8 cellular contexts compared by ENCODE assay signal in genomic region chr18:35972197-35973000, GRCh38.
DNase-seq lines count a peak whose midpoint lies in the region; ATAC-seq and TF ChIP-seq lines count a peak whose summit lies in the region.

Gene RMP24, plus strand, starts transcription at chr18:35972679.

- H3K36me3 Mint-ChIP-seq in type B pancreatic cell, result peaks cover 20% of the 10 kb centered on the region

- H3K27me3 ChIP-seq in SU-DHL-6 (ENCODE audit: low read length) (no peaks in the 10 kb centered on the region), adipocyte (replicated peaks; ENCODE audit: control insufficient read depth, insufficient read depth, low read length) (no peaks in the 10 kb centered on the region), heart left ventricle (no peaks in the 10 kb centered on the region)

- ATAC-seq in HG02763 (IDR thresholded peaks at IDR 0.05; ENCODE audit: unreplicated experiment) (peak; percentile 92), heart left ventricle (peak; percentile 93 to 97 (median 97))

- peak within 1 kb of the TSS; percentile 98 for H3K4me3 Mint-ChIP-seq in type B pancreatic cell

- H3K27ac Mint-ChIP-seq in type B pancreatic cell, result peak within 1 kb of the TSS; percentile 93

- no peaks in the 10 kb centered on the region for H3K9me3 Mint-ChIP-seq in type B pancreatic cell

- peak within 1 kb of the TSS; percentile 96 for H3K4me2 ChIP-seq in SU-DHL-6 (ENCODE audit: low read depth, low read length, poor library complexity, severe bottlenecking)

- H3K9ac ChIP-seq in SU-DHL-6 (ENCODE audit: low read length) (peak within 1 kb of the TSS; percentile 84), adipocyte (ENCODE audit: low read length) (peak within 1 kb of the TSS; percentile 93)

- H3K4me3 ChIP-seq in GM12875 (ENCODE audit: low read depth, low read length), result peak within 1 kb of the TSS; percentile 72
- peak within 1 kb of the TSS; percentile 95 for H3K4me3 ChIP-seq in SU-DHL-6 (ENCODE audit: insufficient read depth, low read length, poor library complexity, severe bottlenecking)
- H3K4me3 ChIP-seq in adipocyte (ENCODE audit: low read length), result peak within 1 kb of the TSS; percentile 97
- H3K4me3 ChIP-seq in heart left ventricle, result peak within 1 kb of the TSS; percentile 67 to 96 (median 90)

- H3K4me1 ChIP-seq in adipocyte (ENCODE audit: control insufficient read depth, insufficient read depth, low read length), result peaks cover 31% of the 10 kb centered on the region
- peaks cover 0 to 41% (median 13%) of the 10 kb centered on the region in 12 donors for H3K4me1 ChIP-seq in heart left ventricle

- DNase-seq in NCI-H1417 (lab: John Stamatoyannopoulos, UW) (peak; percentile 96 to 99 (median 98)), adipocyte (ENCODE audit: low read depth) (peak; percentile 98), heart left ventricle (peak; percentile 95 to 96 (median 95)), pons (ENCODE audit: low spot score) (peak; percentile 95), type B pancreatic cell (ENCODE audit: extremely low spot score, unreplicated experiment) (peak; percentile 93)

- H3K9me2 ChIP-seq in SU-DHL-6 (replicated peaks; ENCODE audit: insufficient read depth, low read length), result no peaks in the 10 kb centered on the region

- peaks cover 17% of the 10 kb centered on the region; the same call in 1 of the 2 replicates for H3K36me3 ChIP-seq in SU-DHL-6 (ENCODE audit: low read length)
- H3K36me3 ChIP-seq in adipocyte (ENCODE audit: control insufficient read depth, insufficient read depth, low read length, severe bottlenecking), result peaks cover 22% of the 10 kb centered on the region
- H3K36me3 ChIP-seq in heart left ventricle, result peaks cover 0 to 38% (median 28%) of the 10 kb centered on the region in 9 donors

- H3F3A ChIP-seq in SU-DHL-6 (ENCODE audit: insufficient read depth), result no peaks in the 10 kb centered on the region

- no peak for TF ChIP-seq CTCF in GM12875 (IDR thresholded peaks at IDR 0.05; ENCODE audit: borderline replicate concordance, insufficient read depth, low read depth, low read length)
- TF ChIP-seq CTCF in SU-DHL-6 (IDR thresholded peaks at IDR 0.05; ENCODE audit: insufficient read depth, low read length, poor library complexity, severe bottlenecking), result no peak
- peak in 1 of 12 donors; percentile 5 for TF ChIP-seq CTCF in heart left ventricle (IDR thresholded peaks at IDR 0.05)
- TF ChIP-seq CTCF in type B pancreatic cell (conservative IDR thresholded peaks at IDR 0.05), result no peak

- TF ChIP-seq POLR2A in heart left ventricle (IDR thresholded peaks at IDR 0.05), result peak in 1 of 2 donors; percentile 72

- WGBS in heart left ventricle, 4 donors, result 0% methylated on average over 49 to 73 of the region's 73 CpGs

- peaks cover 17% of the 10 kb centered on the region for H3K79me2 ChIP-seq in SU-DHL-6 (ENCODE audit: insufficient read depth, low read length)

- peaks cover 7% of the 10 kb centered on the region for H3K27me3 Mint-ChIP-seq in type B pancreatic cell

- H4K20me1 ChIP-seq in SU-DHL-6 (ENCODE audit: low read depth, low read length), result no peaks in the 10 kb centered on the region

- H3K9me3 ChIP-seq in SU-DHL-6 (ENCODE audit: insufficient read depth, low read length) (no peaks in the 10 kb centered on the region), adipocyte (ENCODE audit: control insufficient read depth, low read length) (no peaks in the 10 kb centered on the region), heart left ventricle (no peaks in the 10 kb centered on the region)

- intact Hi-C loops in heart left ventricle (cut with DNase I), result loop anchor here in 1 of 10 donors (2.0 kb wide), 1 partner anchor 732 kb away; the partner anchor contains the start of gene ZNF397

- H3K4me1 Mint-ChIP-seq in type B pancreatic cell (ENCODE audit: unreplicated experiment), result peaks cover 14% of the 10 kb centered on the region

- peak within 1 kb of the TSS; percentile 80 for H2AFZ ChIP-seq in SU-DHL-6 (ENCODE audit: low read depth, low read length, severe bottlenecking)

- H3K27ac ChIP-seq in SU-DHL-6 (ENCODE audit: low read depth, low read length) (peak within 1 kb of the TSS; percentile 73), heart left ventricle (peak within 1 kb of the TSS; percentile 55 to 98 (median 88))

Comparison
In these comparisons a context has a peak if more than half of its experiments do, and no peak if none do; other contexts are left out.
1. Peak in every context shown above with its lines: DNase-seq, ATAC-seq, H3K4me3 ChIP-seq and H3K27ac ChIP-seq.